Comparison of ENCODE assay signal across 12 cellular contexts in the genomic region with DNA sequence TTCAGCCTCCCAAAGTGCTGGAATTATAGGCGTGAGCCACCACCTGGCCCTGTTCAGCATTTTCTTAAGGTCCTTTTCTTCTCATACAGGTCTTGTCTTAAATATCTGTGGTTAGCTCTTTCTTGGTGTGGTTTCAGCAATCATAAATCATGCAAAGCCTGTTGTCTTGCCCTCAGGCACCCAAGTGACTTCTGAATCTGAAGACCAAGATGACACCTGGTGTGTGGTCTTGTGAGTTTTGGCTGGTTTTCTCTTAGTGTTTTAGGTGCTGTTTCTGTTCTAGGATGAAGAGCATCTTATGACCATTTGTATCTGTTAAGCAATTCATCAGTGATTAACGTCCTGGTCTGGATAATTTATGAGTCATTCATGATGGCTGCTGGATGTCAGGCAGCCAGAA. TPM values are rescaled to one million over a fixed set of nuclear protein-coding genes. Genes with fewer than 3 reads are reported as not detected.
A peak's percentile ranks its signal among the peaks of the same experiment; 100 is the strongest.
DNase-seq lines count a peak whose midpoint lies in the region; ATAC-seq, FAIRE-seq and TF ChIP-seq lines count a peak whose summit lies in the region.
"Had no signal": no experiment of that assay in that cellular context is flagged by ENCODE, and none has a peak within 500 bp of the region (broad histone marks: within the 10 kb centered on the region; RNA-seq: fewer than 3 reads in every experiment).

No MANE protein-coding gene starts in this region.

- no peak for FAIRE-seq in bronchial epithelial cell (lab: Jason Lieb, UNC)
- no peak for FAIRE-seq in GM12891 (lab: Jason Lieb, UNC)

- CTCF ChIA-PET in Calu3 (lab: Charles Lee): no interaction called here

- H3K27me3 ChIP-seq in bronchial epithelial cell (ENCODE audit: control insufficient read depth, insufficient read depth, low read length): no peaks in the 10 kb centered on the region

- in situ Hi-C loops in GM13977 (cut with MboI; ENCODE audit: low pct_unique_long_range_greater_than_20kb, low sequenced_read_pairs, unreplicated experiment): no loop called here

- H3K27me3 Mint-ChIP-seq in stimulated activated naive B cell treated with anti-CD40 and anti-IgM and Interleukin-4, amounts not matched to agents 10 μg/mL and 1 μg/mL and 100 μg/mL, for 72 hours: peaks cover 25 to 29% of the 10 kb centered on the region in 2 donors
- peaks cover 17% of the 10 kb centered on the region for H3K27me3 Mint-ChIP-seq in Calu3 (ENCODE audit: unreplicated experiment)

- BruUV-seq in Calu3 (replicated peaks; lab: Mats Ljungman, UMichigan): no TSS peak

- TF ChIP-seq CTCF in GM13977 (IDR thresholded peaks at IDR 0.05; ENCODE audit: extremely low read depth, insufficient read depth, missing control alignments) (no peak), bronchial epithelial cell (IDR thresholded peaks at IDR 0.05; ENCODE audit: insufficient read depth, low read length, severe bottlenecking) (no peak), Calu3 (IDR thresholded peaks at IDR 0.05; ENCODE audit: unreplicated experiment) (no peak)

- no peak overlapping the region for H3K27ac Mint-ChIP-seq in stimulated activated naive B cell treated with anti-CD40 and anti-IgM and Interleukin-4, amounts not matched to agents 10 μg/mL and 1 μg/mL and 100 μg/mL, for 72 hours
- no peak overlapping the region for H3K27ac Mint-ChIP-seq in Calu3 (ENCODE audit: unreplicated experiment)
- H3K27ac Mint-ChIP-seq: stimulated activated naive CD8-positive, alpha-beta T cell treated with anti-CD3 and anti-CD28 coated beads, Interleukin-15, Interleukin-2, amounts not matched to agents 100 ng/mL and 50 ng/mL, for 24 hours had no signal

- DNase-seq in GM13977 (ENCODE audit: low spot score): peak; percentile 32
- DNase-seq in bronchial epithelial cell (ENCODE audit: low read depth): peak; percentile 74
- DNase-seq in GM12891 (ENCODE audit: insufficient read length, low spot score): no peak
- no peak for DNase-seq in stimulated activated naive B cell treated with anti-CD40 and anti-IgM and Interleukin-4, amounts not matched to agents 10 μg/mL and 1 μg/mL and 100 μg/mL, for 72 hours
- no peak for DNase-seq in Calu3
- DNase-seq: activated effector memory CD4-positive, alpha-beta T cell treated with anti-CD3 and anti-CD28 coated beads, Interleukin-2, amount 50 U/mL, for 16 hours had no signal

- H3K4me3 Mint-ChIP-seq in stimulated activated naive B cell treated with anti-CD40 and anti-IgM and Interleukin-4, amounts not matched to agents 10 μg/mL and 1 μg/mL and 100 μg/mL, for 72 hours: no peak overlapping the region
- H3K4me3 Mint-ChIP-seq in Calu3 (ENCODE audit: low read depth, unreplicated experiment): no peak overlapping the region
- H3K4me3 Mint-ChIP-seq: stimulated activated naive CD8-positive, alpha-beta T cell treated with anti-CD3 and anti-CD28 coated beads, Interleukin-15, Interleukin-2, amounts not matched to agents 100 ng/mL and 50 ng/mL, for 24 hours had no signal

- no peaks in the 10 kb centered on the region for H3K36me3 ChIP-seq in bronchial epithelial cell (ENCODE audit: control insufficient read depth, insufficient read depth, low read length)
- H3K36me3 ChIP-seq: SJSA1 had no signal

- H3K36me3 Mint-ChIP-seq in stimulated activated naive B cell treated with anti-CD40 and anti-IgM and Interleukin-4, amounts not matched to agents 10 μg/mL and 1 μg/mL and 100 μg/mL, for 72 hours: peaks cover 0 to 3% of the 10 kb centered on the region in 2 donors
- H3K36me3 Mint-ChIP-seq in Calu3 (ENCODE audit: insufficient read depth, unreplicated experiment): no peaks in the 10 kb centered on the region

- intact Hi-C loops in Calu3 (cut with micrococcal nuclease; ENCODE audit: unreplicated experiment): no loop called here

- TF ChIP-seq POLR2A in GM12891 (IDR thresholded peaks at IDR 0.05; ENCODE audit: low read depth, low read length): no peak

- H3K4me3 ChIP-seq in bronchial epithelial cell (ENCODE audit: low read depth, low read length): no peak overlapping the region
- H3K4me3 ChIP-seq: hepatocyte, SJSA1 had no signal

- peaks cover 0 to 2% of the 10 kb centered on the region in 2 donors for H3K9me3 Mint-ChIP-seq in stimulated activated naive B cell treated with anti-CD40 and anti-IgM and Interleukin-4, amounts not matched to agents 10 μg/mL and 1 μg/mL and 100 μg/mL, for 72 hours
- H3K9me3 Mint-ChIP-seq in Calu3 (ENCODE audit: low read depth, unreplicated experiment): no peaks in the 10 kb centered on the region

- ATAC-seq in GM21619 (IDR thresholded peaks at IDR 0.05; ENCODE audit: unreplicated experiment) (peak; percentile 84), HG03521 (IDR thresholded peaks at IDR 0.05; ENCODE audit: unreplicated experiment) (peak; percentile 71), GM21717 (IDR thresholded peaks at IDR 0.05; ENCODE audit: unreplicated experiment) (no peak)
- ATAC-seq in stimulated activated naive B cell treated with anti-CD40 and anti-IgM and Interleukin-4, amounts not matched to agents 10 μg/mL and 1 μg/mL and 100 μg/mL, for 72 hours (replicated peaks): no peak

- peaks cover 0 to 2% of the 10 kb centered on the region in 2 donors for H3K4me1 Mint-ChIP-seq in stimulated activated naive B cell treated with anti-CD40 and anti-IgM and Interleukin-4, amounts not matched to agents 10 μg/mL and 1 μg/mL and 100 μg/mL, for 72 hours
- H3K4me1 Mint-ChIP-seq in Calu3 (ENCODE audit: low read depth, unreplicated experiment): no peaks in the 10 kb centered on the region

TF ChIP-seq in GM12891, 5 proteins besides CTCF, POLR2A, EP300 and RAD21:
- no peak for TF ChIP-seq PAX5 (IDR thresholded peaks at IDR 0.05; ENCODE audit: insufficient read depth, low read length, severe bottlenecking)

RNA-seq across cellular contexts. Expression of gene CFAP298, which starts 12.5 kb away (rescaled TPM):
- total RNA-seq in bronchial epithelial cell (37.6 and 39.9 TPM in 2 replicates), Calu3 (2022) (28.9 and 35.9 TPM in 2 replicates)
- polyA plus RNA-seq in GM12891 (2012; ENCODE audit: low read depth, missing spikeins): 28.1 TPM

RNA-seq across cellular contexts. Expression of gene TCP10L, which starts 39.4 kb away (rescaled TPM):
- total RNA-seq in bronchial epithelial cell (0.13 and 0.26 TPM in 2 replicates), Calu3 (2022) (0.51 TPM in 1 of 2 replicates, not detected in the other)
- 0.37 TPM for polyA plus RNA-seq in GM12891 (2012; ENCODE audit: low read depth, missing spikeins)
- total RNA-seq: SJSA1 had no signal

Comparison
In these comparisons a context has a peak if more than half of its experiments do, and no peak if none do; other contexts are left out.
1. DNase-seq: peak in GM13977 (single experiment) and bronchial epithelial cell (single experiment); none in GM12891 (single experiment), stimulated activated naive B cell treated with anti-CD40 and anti-IgM and Interleukin-4, amounts not matched to agents 10 μg/mL and 1 μg/mL and 100 μg/mL, for 72 hours (single experiment) and Calu3 (single experiment).
2. ATAC-seq: peak in GM21619 (single experiment) and HG03521 (single experiment); none in stimulated activated naive B cell treated with anti-CD40 and anti-IgM and Interleukin-4, amounts not matched to agents 10 μg/mL and 1 μg/mL and 100 μg/mL, for 72 hours (0 of 2) and GM21717 (single experiment).